In the genomic region with DNA sequence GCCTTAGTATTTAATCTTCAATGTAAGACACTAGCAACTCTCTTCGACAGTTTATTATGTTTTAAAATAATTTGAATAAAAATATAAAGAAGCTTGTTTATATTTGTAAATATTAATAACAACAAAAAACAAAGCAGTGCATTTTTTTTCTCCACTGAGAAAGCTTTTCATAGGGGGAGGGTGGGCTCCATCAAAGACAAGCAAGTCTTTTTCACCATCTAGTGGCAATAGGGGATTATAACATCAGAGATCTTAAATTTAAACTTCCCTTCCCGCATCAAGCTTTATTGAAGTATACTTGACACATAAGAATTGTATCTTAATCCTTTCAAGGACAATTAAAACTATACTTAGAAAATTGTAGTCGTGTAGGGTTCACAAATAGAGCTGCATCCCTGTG, we compare ENCODE assay signal across 1 cellular context.
TF ChIP-seq lines count a peak whose summit lies in the region.

No MANE protein-coding gene starts in this region.

TF ChIP-seq in H1, 55 proteins besides CTCF, POLR2A, EP300 and RAD21:
- TF ChIP-seq TAF1 (IDR thresholded peaks at IDR 0.05; ENCODE audit: low read depth, low read length) (no peak), TAF7 (optimal IDR thresholded peaks at IDR 0.05; ENCODE audit: borderline replicate concordance, low read depth, low read length) (no peak), EGR1 (IDR thresholded peaks at IDR 0.05; ENCODE audit: borderline replicate concordance, low read depth, low read length) (no peak), RXRA (IDR thresholded peaks at IDR 0.05; ENCODE audit: insufficient read depth, low read depth, low read length) (no peak), CBX8 (IDR thresholded peaks at IDR 0.05; ENCODE audit: borderline replicate concordance, low read depth, low read length) (no peak), SIX5 (IDR thresholded peaks at IDR 0.05; ENCODE audit: low read depth, low read length) (no peak), ZNF274 (IDR thresholded peaks at IDR 0.05; ENCODE audit: borderline replicate concordance, extremely low read depth, low read length) (no peak), KDM1A (IDR thresholded peaks at IDR 0.05; ENCODE audit: borderline replicate concordance, low read length) (no peak), HDAC6 (IDR thresholded peaks at IDR 0.05; ENCODE audit: low read depth, low read length) (no peak), HDAC2 (IDR thresholded peaks at IDR 0.05; ENCODE audit: borderline replicate concordance in 1 of 2, low read depth in 2 of 2, low read length in 2 of 2) (no peak), POU5F1 (IDR thresholded peaks at IDR 0.05; ENCODE audit: low read depth, low read length) (no peak), FOSL1 (IDR thresholded peaks at IDR 0.05; ENCODE audit: insufficient read depth, low read depth, low read length) (no peak), CBX5 (IDR thresholded peaks at IDR 0.05; ENCODE audit: low read depth, low read length) (no peak), RBBP5 (IDR thresholded peaks at IDR 0.05; ENCODE audit: borderline replicate concordance, low read depth, low read length) (no peak), SP4 (IDR thresholded peaks at IDR 0.05; ENCODE audit: low read length) (no peak), NRF1 (IDR thresholded peaks at IDR 0.05; ENCODE audit: low read depth, low read length) (no peak), BACH1 (IDR thresholded peaks at IDR 0.05; ENCODE audit: low read length) (no peak)
- TF ChIP-seq, protein P1, sequence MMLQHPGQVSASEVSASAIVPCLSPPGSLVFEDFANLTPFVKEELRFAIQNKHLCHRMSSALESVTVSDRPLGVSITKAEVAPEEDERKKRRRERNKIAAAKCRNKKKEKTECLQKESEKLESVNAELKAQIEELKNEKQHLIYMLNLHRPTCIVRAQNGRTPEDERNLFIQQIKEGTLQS (IDR thresholded peaks at IDR 0.05; ENCODE audit: insufficient read depth, low read depth, low read length), result no peak
- TF ChIP-seq, protein P2, sequence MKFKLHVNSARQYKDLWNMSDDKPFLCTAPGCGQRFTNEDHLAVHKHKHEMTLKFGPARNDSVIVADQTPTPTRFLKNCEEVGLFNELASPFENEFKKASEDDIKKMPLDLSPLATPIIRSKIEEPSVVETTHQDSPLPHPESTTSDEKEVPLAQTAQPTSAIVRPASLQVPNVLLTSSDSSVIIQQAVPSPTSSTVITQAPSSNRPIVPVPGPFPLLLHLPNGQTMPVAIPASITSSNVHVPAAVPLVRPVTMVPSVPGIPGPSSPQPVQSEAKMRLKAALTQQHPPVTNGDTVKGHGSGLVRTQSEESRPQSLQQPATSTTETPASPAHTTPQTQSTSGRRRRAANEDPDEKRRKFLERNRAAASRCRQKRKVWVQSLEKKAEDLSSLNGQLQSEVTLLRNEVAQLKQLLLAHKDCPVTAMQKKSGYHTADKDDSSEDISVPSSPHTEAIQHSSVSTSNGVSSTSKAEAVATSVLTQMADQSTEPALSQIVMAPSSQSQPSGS (IDR thresholded peaks at IDR 0.05; ENCODE audit: low read length), result no peak
